8 cellular contexts compared by ENCODE assay signal in the genomic region with DNA sequence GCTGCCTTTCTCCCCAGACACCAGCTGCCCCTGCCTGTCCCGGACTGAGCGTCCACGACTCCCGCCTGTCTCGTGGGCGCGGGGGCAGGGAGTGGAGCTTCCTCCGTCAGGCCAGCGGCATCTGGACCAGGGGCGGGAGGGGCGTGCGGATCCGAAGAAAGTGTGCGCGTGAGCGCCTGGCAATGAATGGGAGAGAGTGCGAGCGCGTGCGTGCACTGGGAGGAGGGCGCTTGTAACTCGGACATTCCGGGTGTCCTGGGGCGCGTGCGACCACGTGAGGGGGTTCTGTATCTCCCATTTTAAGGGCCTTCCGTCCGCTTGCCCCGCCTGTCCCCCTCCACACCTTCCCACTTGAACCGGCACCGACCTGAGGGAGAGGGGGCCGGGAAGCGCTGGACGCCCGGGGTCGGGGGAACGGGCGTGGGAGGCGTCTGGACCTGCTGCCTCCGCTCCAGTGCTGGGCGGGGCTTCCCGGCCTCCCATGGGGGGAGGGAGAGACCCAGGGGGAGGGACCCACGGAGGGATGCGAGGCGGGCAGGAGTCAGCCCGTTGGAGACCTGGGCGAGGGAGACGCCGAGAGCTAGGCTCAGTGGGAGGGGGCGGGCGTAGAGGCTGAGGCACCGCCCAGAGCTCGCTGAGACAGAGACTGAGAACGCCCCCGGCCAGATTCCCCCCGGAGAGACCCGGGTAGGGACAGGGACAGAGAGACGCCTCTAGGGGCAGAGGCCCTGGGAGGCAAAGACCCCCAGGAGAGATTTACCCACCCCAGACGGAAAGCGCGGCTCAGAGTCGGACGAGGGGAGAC. TPM values are rescaled to one million over a fixed set of nuclear protein-coding genes. Genes with fewer than 3 reads are reported as not detected.
DNase-seq lines count a peak whose midpoint lies in the region; ATAC-seq and TF ChIP-seq lines count a peak whose summit lies in the region.

A gene with protein sequence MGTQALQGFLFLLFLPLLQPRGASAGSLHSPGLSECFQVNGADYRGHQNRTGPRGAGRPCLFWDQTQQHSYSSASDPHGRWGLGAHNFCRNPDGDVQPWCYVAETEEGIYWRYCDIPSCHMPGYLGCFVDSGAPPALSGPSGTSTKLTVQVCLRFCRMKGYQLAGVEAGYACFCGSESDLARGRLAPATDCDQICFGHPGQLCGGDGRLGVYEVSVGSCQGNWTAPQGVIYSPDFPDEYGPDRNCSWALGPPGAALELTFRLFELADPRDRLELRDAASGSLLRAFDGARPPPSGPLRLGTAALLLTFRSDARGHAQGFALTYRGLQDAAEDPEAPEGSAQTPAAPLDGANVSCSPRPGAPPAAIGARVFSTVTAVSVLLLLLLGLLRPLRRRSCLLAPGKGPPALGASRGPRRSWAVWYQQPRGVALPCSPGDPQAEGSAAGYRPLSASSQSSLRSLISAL (plus strand): TSS at position 665 of the 805 bp plus-strand sequence. CDS start 246 bp downstream, outside the sequence.

- H3K4me2 ChIP-seq in neural progenitor cell = peak within 1 kb of the TSS; percentile 98

- peaks cover 41% of the 10 kb centered on the region for H3F3A ChIP-seq in neural progenitor cell (ENCODE audit: low read depth)

- peaks cover 5% of the 10 kb centered on the region for H3K9me3 Mint-ChIP-seq in neural progenitor cell

- H3K27ac ChIP-seq in colonic mucosa = no peak within 1 kb of the TSS
- H3K27ac ChIP-seq in neural progenitor cell = no peak within 1 kb of the TSS

- H3K4me1 Mint-ChIP-seq in neural progenitor cell = peaks cover 12% of the 10 kb centered on the region

- H3K36me3 Mint-ChIP-seq in neural progenitor cell = no peaks in the 10 kb centered on the region

- H2AFZ ChIP-seq in neural progenitor cell (replicated peaks) = peak within 1 kb of the TSS; percentile 75

- ATAC-seq in HG03565 (IDR thresholded peaks at IDR 0.05; ENCODE audit: unreplicated experiment) = no peak
- ATAC-seq in GM18867 (IDR thresholded peaks at IDR 0.05; ENCODE audit: unreplicated experiment) = no peak

- TF ChIP-seq CTCF in colonic mucosa (IDR thresholded peaks at IDR 0.05) (no peak), neural progenitor cell (IDR thresholded peaks at IDR 0.05) (peak; percentile 42)

- H3K27me3 ChIP-seq in colonic mucosa (peaks cover 63% of the 10 kb centered on the region), neural progenitor cell (peaks cover 70% of the 10 kb centered on the region)

- no peaks in the 10 kb centered on the region for H3K79me2 ChIP-seq in neural progenitor cell (ENCODE audit: low read depth)

- no peaks in the 10 kb centered on the region for H3K36me3 ChIP-seq in colonic mucosa
- H3K36me3 ChIP-seq in neural progenitor cell = no peaks in the 10 kb centered on the region

- no peak within 1 kb of the TSS for H3K27ac Mint-ChIP-seq in neural progenitor cell

- intact Hi-C loops in colonic mucosa (cut with DNase I) = no loop called here

- peak; percentile 76 for DNase-seq in Daoy (ENCODE audit: low read depth)
- DNase-seq in HuH-7.5 (ENCODE audit: low spot score) = peak; percentile 86
- DNase-seq in SK-MEL-5 (ENCODE audit: low read depth, low spot score) = peak; percentile 88
- peak; percentile 23 for DNase-seq in colonic mucosa
- peak; percentile 79 for DNase-seq in neural progenitor cell (ENCODE audit: low spot score)
- no peak for DNase-seq in activated gamma-delta T cell treated with Interleukin-2 at 50 U/mL for 16 hours

- H3K4me3 Mint-ChIP-seq in neural progenitor cell = peak within 1 kb of the TSS; percentile 86

- H3K4me3 ChIP-seq in colonic mucosa = peak within 1 kb of the TSS; percentile 32
- peak within 1 kb of the TSS; percentile 63 for H3K4me3 ChIP-seq in neural progenitor cell

- peaks cover 35% of the 10 kb centered on the region for H4K20me1 ChIP-seq in neural progenitor cell (ENCODE audit: low read depth)

- no peaks in the 10 kb centered on the region for H3K9me3 ChIP-seq in colonic mucosa
- no peaks in the 10 kb centered on the region for H3K9me3 ChIP-seq in neural progenitor cell (ENCODE audit: low read depth)

- H3K27me3 Mint-ChIP-seq in neural progenitor cell (ENCODE audit: insufficient read depth, low read depth) = peaks cover 22% of the 10 kb centered on the region

- in situ Hi-C loops in SK-MEL-5 (cut with HindIII; ENCODE audit: low pct_unique_long_range_greater_than_20kb, low sequenced_read_pairs) = no loop called here

- H3K4me1 ChIP-seq in colonic mucosa = peaks cover 29% of the 10 kb centered on the region
- H3K4me1 ChIP-seq in neural progenitor cell = peaks cover 18% of the 10 kb centered on the region

- H3K9ac ChIP-seq in colonic mucosa (ENCODE audit: low read depth in 2 of 2, low read length in 2 of 2) (peak within 1 kb of the TSS; percentile 5 to 35), neural progenitor cell (no peak within 1 kb of the TSS)

RNA-seq across cellular contexts. Expression of the gene that starts here (rescaled TPM):
- 0.39 and 1.3 TPM in 2 replicates for total RNA-seq in Daoy (2014; rRNA removed; shearing (Covaris generic))
- 3.7 and 4.5 TPM in 2 replicates for total RNA-seq in SK-MEL-5 (2014; rRNA removed; shearing (Covaris generic))
- 2.5 and 3.2 TPM in 2 replicates for polyA plus RNA-seq in SK-MEL-5 (2015; cell fraction: cytosol; rRNA removed)
- polyA plus RNA-seq in SK-MEL-5 (2015; cell fraction: nucleus; rRNA removed) = 9.8 and 10.8 TPM in 2 replicates
- 1 to 10 TPM; 1.4 to 1.5 TPM for total RNA-seq in colonic mucosa
- 0.51 and 5.6 TPM in 2 replicates for total RNA-seq in neural progenitor cell (ENCODE audit: low replicate concordance)
